Comparison of ENCODE assay signal across 27 cellular contexts in genomic region chr16:69836252-69836651, GRCh38.
"Had no signal": no experiment of that assay in that cellular context is flagged by ENCODE, and none has a peak within 500 bp of the region (broad histone marks: within the 10 kb centered on the region; RNA-seq: fewer than 3 reads in every experiment).

No MANE protein-coding gene starts in this region.

- H3K27ac ChIP-seq: hepatocyte, left lung, lower lobe of right lung, neutrophil, parathyroid adenoma, sigmoid colon, suprapubic skin, upper lobe of right lung had no signal

- H3K4me2 ChIP-seq: hepatocyte had no signal

- H3K4me1 ChIP-seq: parathyroid adenoma had no signal

- H3K9ac ChIP-seq: parathyroid adenoma had no signal

- H3K9me3 Mint-ChIP-seq: naive thymus-derived CD8-positive, alpha-beta T cell; nephron; neural crest cell; stimulated activated effector memory CD8-positive, alpha-beta T cell treated with anti-CD3 and anti-CD28 coated beads, Interleukin-12 subunit alpha, Interleukin-12 subunit beta, amount 100 ng/mL, for 72 hours; stimulated activated naive CD8-positive, alpha-beta T cell treated with anti-CD3 and anti-CD28 coated beads, Interleukin-15, Interleukin-2, amounts not matched to agents 100 ng/mL and 50 ng/mL, for 24 hours had no signal

- H3K4me3 ChIP-seq: heart right ventricle, hepatocyte, left lung, lower lobe of right lung, sigmoid colon, spleen, suprapubic skin, thoracic aorta, tibial artery, upper lobe of right lung had no signal

- H3K36me3 ChIP-seq: sigmoid colon, suprapubic skin, thoracic aorta, tibial artery had no signal

- ATAC-seq: heart right ventricle; left lung; lower lobe of right lung; naive thymus-derived CD8-positive, alpha-beta T cell; right cardiac atrium; stimulated activated effector memory CD8-positive, alpha-beta T cell treated with anti-CD3 and anti-CD28 coated beads, Interleukin-12 subunit alpha, Interleukin-12 subunit beta, amount 100 ng/mL, for 72 hours; upper lobe of right lung had no signal

- H3K4me3 Mint-ChIP-seq: naive thymus-derived CD8-positive, alpha-beta T cell; nephron; neural crest cell; stimulated activated effector memory CD8-positive, alpha-beta T cell treated with anti-CD3 and anti-CD28 coated beads, Interleukin-12 subunit alpha, Interleukin-12 subunit beta, amount 100 ng/mL, for 72 hours; stimulated activated naive CD8-positive, alpha-beta T cell treated with anti-CD3 and anti-CD28 coated beads, Interleukin-15, Interleukin-2, amounts not matched to agents 100 ng/mL and 50 ng/mL, for 24 hours had no signal

- H3K27me3 Mint-ChIP-seq: naive thymus-derived CD8-positive, alpha-beta T cell; stimulated activated naive CD8-positive, alpha-beta T cell treated with anti-CD3 and anti-CD28 coated beads, Interleukin-15, Interleukin-2, amounts not matched to agents 100 ng/mL and 50 ng/mL, for 24 hours had no signal

- H2AFZ ChIP-seq: hepatocyte, parathyroid adenoma had no signal

- DNase-seq: glutamatergic neuron; heart right ventricle; islet precursor cell; left lung; lower lobe of right lung; mammary epithelial cell; mesenchymal stem cell; naive thymus-derived CD8-positive, alpha-beta T cell; occipital lobe; right cardiac atrium; sigmoid colon; small intestine; spleen; stimulated activated CD4-positive, alpha-beta T cell treated with anti-CD3 and anti-CD28 coated beads, Interleukin-4, amount 100 ng/mL, for 24 hours; stimulated activated naive CD4-positive, alpha-beta T cell; tibial artery; trophoblast cell; upper lobe of right lung had no signal

- H3K79me2 ChIP-seq: hepatocyte had no signal

- H3K27ac Mint-ChIP-seq: nephron; stimulated activated naive CD8-positive, alpha-beta T cell treated with anti-CD3 and anti-CD28 coated beads, Interleukin-15, Interleukin-2, amounts not matched to agents 100 ng/mL and 50 ng/mL, for 24 hours had no signal

- H3K27me3 ChIP-seq: heart right ventricle, hepatocyte, left lung, neutrophil, sigmoid colon, spleen, suprapubic skin, tibial artery, upper lobe of right lung had no signal

- H3K9me3 ChIP-seq: heart right ventricle, left lung, lower lobe of right lung, neutrophil, sigmoid colon, spleen, suprapubic skin, thoracic aorta, tibial artery, upper lobe of right lung had no signal
